22 cellular contexts compared by ENCODE assay signal in genomic region chr1:52588027-52588426, GRCh38. TPM values are rescaled to one million over a fixed set of nuclear protein-coding genes. Genes with fewer than 3 reads are reported as not detected.
DNase-seq lines count a peak whose midpoint lies in the region; ATAC-seq, FAIRE-seq and TF ChIP-seq lines count a peak whose summit lies in the region.
"Had no signal": no experiment of that assay in that cellular context is flagged by ENCODE, and none has a peak within 500 bp of the region (broad histone marks: within the 10 kb centered on the region; RNA-seq: fewer than 3 reads in every experiment).

No MANE protein-coding gene starts in this region.

- H3K79me1 ChIP-seq in neuronal stem cell (ENCODE audit: low read depth, low read length), result no peaks in the 10 kb centered on the region

- H4K20me1 ChIP-seq in K562 (replicated peaks; ENCODE audit: control insufficient read depth, insufficient read depth, low read length), result no peaks in the 10 kb centered on the region

- no peak overlapping the region for H3K4me3 ChIP-seq in HL-60 (replicated peaks; ENCODE audit: insufficient read depth, low read length)
- H3K4me3 ChIP-seq in K562, result no peak overlapping the region
- no peak overlapping the region for H3K4me3 ChIP-seq in neuronal stem cell (ENCODE audit: low read length in 2 of 2)
- H3K4me3 ChIP-seq: GM23338 had no signal

- H2AK5ac ChIP-seq in neuronal stem cell (ENCODE audit: low read depth, low read length), result peak overlapping the region; percentile 47

- H3K9me3 ChIP-seq in K562 (replicated peaks; ENCODE audit: control insufficient read depth, insufficient read depth, low read depth, low read length) (no peaks in the 10 kb centered on the region), neuronal stem cell (replicated peaks in 1 of 2; ENCODE audit: control insufficient read depth in 2 of 2, insufficient read depth in 1 of 2, low read depth in 1 of 2, low read length in 2 of 2) (no peaks in the 10 kb centered on the region)
- H3K9me3 ChIP-seq: Caco-2 had no signal

- H3K27ac ChIP-seq in HL-60 (replicated peaks), result peak overlapping the region; percentile 21; the same call in 1 of the 2 replicates
- H3K27ac ChIP-seq in K562 (ENCODE audit: extremely low read depth, low read depth, low read length), result no peak overlapping the region
- H3K27ac ChIP-seq in neuronal stem cell (replicated peaks; ENCODE audit: low read length), result no peak overlapping the region
- H3K27ac ChIP-seq: C4-2B had no signal

- no peak overlapping the region for H3K23ac ChIP-seq in neuronal stem cell (ENCODE audit: low read depth, low read length, poor library complexity)

- no peak overlapping the region for H3K14ac ChIP-seq in neuronal stem cell (ENCODE audit: low read length)

- H2BK15ac ChIP-seq in neuronal stem cell (ENCODE audit: low read length), result no peak overlapping the region

- no peak overlapping the region for H3K18ac ChIP-seq in neuronal stem cell (ENCODE audit: low read length)

- H3K79me2 ChIP-seq in K562 (ENCODE audit: control insufficient read depth, insufficient read depth, low read length), result no peaks in the 10 kb centered on the region

- TF ChIP-seq CTCF in HL-60 (IDR thresholded peaks at IDR 0.05; ENCODE audit: insufficient read depth, low read length) (no peak), K562 (IDR thresholded peaks at IDR 0.05 in 2 of 3, conservative IDR thresholded peaks at IDR 0.05 in 1 of 3; ENCODE audit: insufficient read depth in 2 of 3, low read depth in 1 of 3, low read length in 3 of 3) (no peak)

- intact Hi-C loops in K562 (cut with micrococcal nuclease) (no loop called here), Right ventricle myocardium superior (cut with DNase I) (no loop called here)

- H3K9ac ChIP-seq in K562 (ENCODE audit: insufficient read depth in 1 of 2, low read depth in 2 of 2, low read length in 2 of 2) (no peak overlapping the region), neuronal stem cell (ENCODE audit: low read depth, low read length, poor library complexity) (no peak overlapping the region)

- H4K8ac ChIP-seq in neuronal stem cell (ENCODE audit: low read depth, low read length), result no peak overlapping the region

- POLR2A ChIA-PET in K562 (lab: Yijun Ruan, JAX), result interaction anchor here (0.7 to 1.1 kb wide), 4 partner anchors 11 to 163 kb away, joined by 3 read pairs; no protein-coding TSS in a partner anchor

- H3K4me1 ChIP-seq in K562 (replicated peaks in 1 of 2; ENCODE audit: control insufficient read depth in 2 of 2, insufficient read depth in 2 of 2, low read length in 2 of 2), result no peaks in the 10 kb centered on the region
- peaks cover 19 to 24% of the 10 kb centered on the region in 2 donors for H3K4me1 ChIP-seq in neuronal stem cell (ENCODE audit: control insufficient read depth in 2 of 2, insufficient read depth in 1 of 2, low read depth in 1 of 2, low read length in 2 of 2)
- H3K4me1 ChIP-seq: Caco-2 had no signal

- H3K9me1 ChIP-seq in K562 (ENCODE audit: control insufficient read depth, insufficient read depth, low read length), result no peaks in the 10 kb centered on the region

- no peaks in the 10 kb centered on the region for H3K27me3 ChIP-seq in HL-60 (ENCODE audit: insufficient read depth, poor library complexity, severe bottlenecking)
- no peaks in the 10 kb centered on the region for H3K27me3 ChIP-seq in K562 (ENCODE audit: control insufficient read depth in 2 of 2, insufficient read depth in 2 of 2, low read length in 2 of 2)
- no peaks in the 10 kb centered on the region for H3K27me3 ChIP-seq in neuronal stem cell (ENCODE audit: control insufficient read depth in 3 of 3, insufficient read depth in 3 of 3, low read depth in 1 of 3, low read length in 3 of 3)

- CTCF ChIA-PET in K562 (lab: Yijun Ruan, JAX; ENCODE audit: low intra/inter-chr PET ratio), result no interaction called here

- H3K4me2 ChIP-seq in K562 (ENCODE audit: insufficient read depth, low read length), result no peak overlapping the region
- H3K4me2 ChIP-seq in neuronal stem cell (ENCODE audit: insufficient read depth, low read length, poor library complexity, severe bottlenecking), result no peak overlapping the region
- H3K4me2 ChIP-seq: GM23338 had no signal

- no TSS peak for BruUV-seq in K562 (replicated peaks; lab: Mats Ljungman, UMichigan)

- no peak for ATAC-seq in K562
- ATAC-seq in HG03571 (IDR thresholded peaks at IDR 0.05; ENCODE audit: unreplicated experiment), result no peak
- no peak for ATAC-seq in GM19328 (IDR thresholded peaks at IDR 0.05; ENCODE audit: unreplicated experiment)
- ATAC-seq in Right ventricle myocardium superior (ENCODE audit: poor library complexity), result no peak
- ATAC-seq: CD8-positive, alpha-beta T cell; GM23338; HCT116 had no signal

- H4K91ac ChIP-seq in neuronal stem cell (ENCODE audit: low read depth, low read length, poor library complexity), result no peak overlapping the region

- FAIRE-seq in K562 (lab: Jason Lieb, UNC), result no peak
- FAIRE-seq: G401.6, GM12892 had no signal

- H2BK12ac ChIP-seq in neuronal stem cell (ENCODE audit: low read length), result no peak overlapping the region

- no peak for TF ChIP-seq POLR2A in K562 (conservative IDR thresholded peaks at IDR 0.05)

- no peak for TF ChIP-seq RAD21 in K562 (CRISPR knock-in tag; conservative IDR thresholded peaks at IDR 0.05 in 1 of 2, IDR thresholded peaks at IDR 0.05 in 1 of 2)

- H2AFZ ChIP-seq in K562 (ENCODE audit: low read depth, low read length) (peak overlapping the region; percentile 74; the same call in 1 of the 2 replicates), neuronal stem cell (ENCODE audit: low read length) (no peak overlapping the region)

- no peak overlapping the region for H2BK120ac ChIP-seq in neuronal stem cell (ENCODE audit: low read depth, low read length)

- DNase-seq in HL-60 (ENCODE audit: low read depth in 1 of 2, low spot score in 1 of 2) (no peak), K562 (ENCODE audit: extremely low read depth in 1 of 4, low spot score in 3 of 4) (no peak), neuronal stem cell (ENCODE audit: low spot score) (no peak), Right ventricle myocardium superior (no peak)
- DNase-seq: Caco-2; CD4-positive, CD25-positive, alpha-beta regulatory T cell; CD8-positive, alpha-beta T cell; DMS153; DND-41; H9; HFFc6 had no signal

- H2BK5ac ChIP-seq in neuronal stem cell (ENCODE audit: low read length), result no peak overlapping the region

- H3K4ac ChIP-seq in neuronal stem cell (ENCODE audit: low read length), result no peak overlapping the region

- in situ Hi-C loops in K562 (cut with MboI), result no loop called here

- H3K36me3 ChIP-seq in K562 (ENCODE audit: control insufficient read depth, insufficient read depth, low read length) (no peaks in the 10 kb centered on the region), neuronal stem cell (replicated peaks in 1 of 2; ENCODE audit: control insufficient read depth in 2 of 2, insufficient read depth in 2 of 2, low read length in 2 of 2) (no peaks in the 10 kb centered on the region)

- TF ChIP-seq EP300 in K562 (IDR thresholded peaks at IDR 0.05; ENCODE audit: low read length), result no peak

RNA-seq across cellular contexts. Expression of gene GPX7, which starts 14.1 kb away (rescaled TPM):
- not detected in 2 replicates for total RNA-seq in K562 (2011; cell fraction: chromatin; rRNA removed; ENCODE audit: low replicate concordance)
- total RNA-seq in K562 (2011; cell fraction: nucleolus; rRNA removed), result not detected in 2 replicates
- total RNA-seq in K562 (2011; cell fraction: nucleoplasm; rRNA removed), result not detected in 2 replicates
- not detected in 2 replicates for total RNA-seq in K562 (2014; rRNA removed)
- not detected in 2 replicates for total RNA-seq in K562 (2014; rRNA removed; fragmentation: Illumina TruSeq; extraction: Trizol)
- total RNA-seq in K562 (2015; rRNA removed; fragmentation: Illumina TruSeq; extraction: Trizol), result not detected in 2 replicates
- total RNA-seq in K562 (2021), result not detected in 2 replicates
- 0.07 TPM in 1 of 2 replicates, not detected in the other for polyA plus RNA-seq in K562 (2011; rRNA removed)
- polyA plus RNA-seq in K562 (2011; cell fraction: cytosol; rRNA removed), result 0.13 TPM in 1 of 2 replicates, not detected in the other
- polyA plus RNA-seq in K562 (2011; cell fraction: nucleus; rRNA removed), result 0.13 TPM in 1 of 2 replicates, not detected in the other
- not detected in 2 replicates for polyA plus RNA-seq in K562 (2012)
- polyA plus RNA-seq in K562 (2014; fragmentation: Illumina TruSeq; extraction: Trizol), result not detected in 2 replicates
- polyA plus RNA-seq in K562 (2014; fragmentation: Nextera tagmentation; extraction: Ambion mirVana), result under 1 TPM in 1 of 2 experiments, not detected in 1; 0.08 TPM
- not detected in 2 replicates for polyA plus RNA-seq in K562 (2014; rRNA removed)
- not detected in 2 replicates for polyA minus RNA-seq in K562 (2011; rRNA and poly(A)+ RNA removed)
- not detected in 2 replicates for polyA minus RNA-seq in K562 (2011; cell fraction: cytosol; rRNA and poly(A)+ RNA removed)
- polyA minus RNA-seq in K562 (2011; cell fraction: nucleus; rRNA and poly(A)+ RNA removed), result not detected in 2 replicates
- polyA plus RNA-seq in neuronal stem cell (2013, experiment 1 of 2), result 40.1 TPM
- 39.9 TPM for polyA plus RNA-seq in neuronal stem cell (2013, experiment 2 of 2)
- 3.9 TPM for total RNA-seq in Right ventricle myocardium superior
- total RNA-seq: A172 had no signal

RNA-seq across cellular contexts. Expression of gene TUT4, which starts 35.1 kb away (rescaled TPM):
- total RNA-seq in K562 (2011; cell fraction: chromatin; rRNA removed; ENCODE audit: low replicate concordance), result 60.5 and 255 TPM in 2 replicates
- 24.2 and 38.3 TPM in 2 replicates for total RNA-seq in K562 (2011; cell fraction: nucleolus; rRNA removed)
- 89.5 and 141 TPM in 2 replicates for total RNA-seq in K562 (2011; cell fraction: nucleoplasm; rRNA removed)
- total RNA-seq in K562 (2014; rRNA removed) (35.5 and 55.5 TPM in 2 replicates), K562 (2014; rRNA removed; fragmentation: Illumina TruSeq; extraction: Trizol) (41.9 and 44.2 TPM in 2 replicates), K562 (2015; rRNA removed; fragmentation: Illumina TruSeq; extraction: Trizol) (36.7 and 37.2 TPM in 2 replicates), K562 (2021) (38.7 and 39.3 TPM in 2 replicates), Right ventricle myocardium superior (31.8 TPM)
- polyA plus RNA-seq in K562 (2011; rRNA removed) (24.6 and 52.8 TPM in 2 replicates), K562 (2014; fragmentation: Illumina TruSeq; extraction: Trizol) (49.3 and 53.5 TPM in 2 replicates), K562 (2014; fragmentation: Nextera tagmentation; extraction: Ambion mirVana) (10 to 100 TPM; 15.8 to 21.3 TPM), K562 (2014; rRNA removed) (40.8 and 42.4 TPM in 2 replicates)
- polyA plus RNA-seq in K562 (2011; cell fraction: cytosol; rRNA removed), result 28.2 and 28.9 TPM in 2 replicates
- polyA plus RNA-seq in K562 (2011; cell fraction: nucleus; rRNA removed), result 115 and 131 TPM in 2 replicates
- polyA plus RNA-seq in K562 (2012), result 32.5 and 37.8 TPM in 2 replicates
- 30.2 and 49.0 TPM in 2 replicates for polyA minus RNA-seq in K562 (2011; rRNA and poly(A)+ RNA removed)
- polyA minus RNA-seq in K562 (2011; cell fraction: cytosol; rRNA and poly(A)+ RNA removed), result 21.8 and 24.9 TPM in 2 replicates
- 36.6 and 52.9 TPM in 2 replicates for polyA minus RNA-seq in K562 (2011; cell fraction: nucleus; rRNA and poly(A)+ RNA removed)
- 78.9 TPM for polyA plus RNA-seq in neuronal stem cell (2013, experiment 1 of 2)
- 80.6 TPM for polyA plus RNA-seq in neuronal stem cell (2013, experiment 2 of 2)

RNA-seq across cellular contexts. Expression of gene SHISAL2A, which starts 44.9 kb away (rescaled TPM):
- not detected in 2 replicates for total RNA-seq in K562 (2011; cell fraction: chromatin; rRNA removed; ENCODE audit: low replicate concordance)
- not detected in 2 replicates for total RNA-seq in K562 (2011; cell fraction: nucleolus; rRNA removed)
- total RNA-seq in K562 (2011; cell fraction: nucleoplasm; rRNA removed), result not detected in 2 replicates
- total RNA-seq in K562 (2014; rRNA removed), result not detected in 2 replicates
- not detected in 2 replicates for total RNA-seq in K562 (2014; rRNA removed; fragmentation: Illumina TruSeq; extraction: Trizol)
- total RNA-seq in K562 (2015; rRNA removed; fragmentation: Illumina TruSeq; extraction: Trizol), result not detected in 2 replicates
- total RNA-seq in K562 (2021), result 0.11 TPM in 1 of 2 replicates, not detected in the other
- polyA plus RNA-seq in K562 (2011; rRNA removed), result not detected in 2 replicates
- polyA plus RNA-seq in K562 (2011; cell fraction: cytosol; rRNA removed), result not detected in 2 replicates
- polyA plus RNA-seq in K562 (2011; cell fraction: nucleus; rRNA removed), result not detected in 2 replicates
- polyA plus RNA-seq in K562 (2012), result not detected in 2 replicates
- not detected in 2 replicates for polyA plus RNA-seq in K562 (2014; fragmentation: Illumina TruSeq; extraction: Trizol)
- not detected for polyA plus RNA-seq in K562 (2014; fragmentation: Nextera tagmentation; extraction: Ambion mirVana)
- polyA plus RNA-seq in K562 (2014; rRNA removed), result not detected in 2 replicates
- polyA minus RNA-seq in K562 (2011; rRNA and poly(A)+ RNA removed), result not detected in 2 replicates
- not detected in 2 replicates for polyA minus RNA-seq in K562 (2011; cell fraction: cytosol; rRNA and poly(A)+ RNA removed)
- polyA minus RNA-seq in K562 (2011; cell fraction: nucleus; rRNA and poly(A)+ RNA removed), result not detected in 2 replicates
- polyA plus RNA-seq in neuronal stem cell (2013, experiment 1 of 2), result 1.5 TPM
- polyA plus RNA-seq in neuronal stem cell (2013, experiment 2 of 2), result 1.7 TPM
- not detected for total RNA-seq in Right ventricle myocardium superior
- total RNA-seq: A172, A673, H4, HFFc6 had no signal
- polyA plus RNA-seq: BJ had no signal
